1 cellular context compared by ENCODE assay signal in genomic region chr9:76456202-76456926, GRCh38.
A peak's percentile ranks its signal among the peaks of the same experiment; 100 is the strongest.
TF ChIP-seq lines count a peak whose summit lies in the region.

No MANE protein-coding gene starts in this region.

TF ChIP-seq in HEK293, 187 proteins besides CTCF, POLR2A, EP300 and RAD21 (continued from another document):
- TF ChIP-seq, protein P1, sequence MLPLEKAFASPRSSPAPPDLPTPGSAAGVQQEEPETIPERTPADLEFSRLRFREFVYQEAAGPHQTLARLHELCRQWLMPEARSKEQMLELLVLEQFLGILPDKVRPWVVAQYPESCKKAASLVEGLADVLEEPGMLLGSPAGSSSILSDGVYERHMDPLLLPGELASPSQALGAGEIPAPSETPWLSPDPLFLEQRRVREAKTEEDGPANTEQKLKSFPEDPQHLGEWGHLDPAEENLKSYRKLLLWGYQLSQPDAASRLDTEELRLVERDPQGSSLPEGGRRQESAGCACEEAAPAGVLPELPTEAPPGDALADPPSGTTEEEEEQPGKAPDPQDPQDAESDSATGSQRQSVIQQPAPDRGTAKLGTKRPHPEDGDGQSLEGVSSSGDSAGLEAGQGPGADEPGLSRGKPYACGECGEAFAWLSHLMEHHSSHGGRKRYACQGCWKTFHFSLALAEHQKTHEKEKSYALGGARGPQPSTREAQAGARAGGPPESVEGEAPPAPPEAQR (tag by site-specific recombination; IDR thresholded peaks at IDR 0.05): no peak
- TF ChIP-seq ZIC2 (tag by site-specific recombination; IDR thresholded peaks at IDR 0.05) (0 out of 2 replicates have a peak, but pooled peaks have one; percentile 16), ZNF239 (tag by site-specific recombination; IDR thresholded peaks at IDR 0.05) (no peak)
TF ChIP-seq in HEK293: peak in this region for 25.
